8 cellular contexts compared by ENCODE assay signal in the genomic region with DNA sequence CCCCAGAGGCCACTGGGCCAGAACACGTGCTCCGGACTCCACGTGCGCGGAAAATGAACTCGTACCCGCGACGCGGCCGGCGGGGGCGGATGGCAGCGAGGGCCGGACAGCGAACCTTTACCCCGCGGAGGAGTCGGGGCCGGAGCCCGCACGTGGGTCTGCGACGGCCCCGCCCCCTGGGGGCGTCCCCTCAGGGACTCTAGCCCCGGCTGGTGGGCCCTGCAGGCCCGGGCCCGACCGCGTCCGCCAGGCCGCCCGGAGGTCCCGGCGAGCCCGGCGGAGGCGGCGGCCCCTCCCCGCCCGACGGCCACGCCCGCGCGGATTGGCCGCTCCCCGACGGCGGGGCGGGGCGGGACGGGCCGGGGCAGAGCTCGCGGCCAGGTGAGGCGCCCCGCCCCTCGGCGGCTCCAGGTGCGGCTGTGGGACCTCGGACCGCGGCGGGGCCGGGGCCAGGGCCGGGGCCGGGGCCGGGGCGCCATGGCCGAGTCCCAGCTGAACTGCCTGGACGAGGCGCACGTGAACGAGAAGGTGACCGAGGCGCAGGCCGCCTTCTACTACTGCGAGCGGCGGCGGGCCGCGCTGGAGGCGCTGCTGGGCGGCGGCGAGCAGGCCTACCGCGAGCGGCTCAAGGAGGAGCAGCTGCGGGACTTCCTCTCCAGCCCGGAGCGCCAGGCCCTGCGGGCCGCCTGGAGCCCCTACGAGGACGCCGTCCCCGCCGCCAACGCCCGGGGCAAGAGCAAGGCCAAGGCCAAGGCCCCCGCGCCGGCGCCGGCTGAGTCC. TPM values are rescaled to one million over a fixed set of nuclear protein-coding genes. Genes with fewer than 3 reads are reported as not detected.
DNase-seq lines count a peak whose midpoint lies in the region; ATAC-seq lines count a peak whose summit lies in the region.

A gene (plus strand): TSS at position 389 of the 780 bp plus-strand sequence. CDS start 89 bp downstream, at position 478.

- ATAC-seq in HG03571 (IDR thresholded peaks at IDR 0.05; ENCODE audit: unreplicated experiment) (no peak), HG03460 (IDR thresholded peaks at IDR 0.05; ENCODE audit: unreplicated experiment) (no peak)

- peak; percentile 79 for DNase-seq in activated effector memory CD4-positive, alpha-beta T cell treated with anti-CD3 and anti-CD28 coated beads, Interleukin-2, amount 50 U/mL, for 16 hours
- no peak for DNase-seq in activated effector memory CD4-positive, alpha-beta T cell treated with Interleukin-2 at 50 U/mL for 16 hours
- peak; percentile 65 for DNase-seq in activated naive CD4-positive, alpha-beta T cell treated with anti-CD3 and anti-CD28 coated beads, Interleukin-2, amount 50 U/mL, for 16 hours
- DNase-seq in immature natural killer cell (peak; percentile 17 to 30 (median 27)), putamen (ENCODE audit: low spot score) (no peak)
- DNase-seq in stimulated activated naive CD4-positive, alpha-beta T cell treated with Interleukin-2 at 50 U/mL for 16 hours (lab: John Stamatoyannopoulos, UW) = peak; percentile 9

- peak within 1 kb of the TSS in 2 of 6 donors; percentile 55 to 69 for H3K27ac Mint-ChIP-seq in immature natural killer cell

- H3K4me1 Mint-ChIP-seq in immature natural killer cell = peaks cover 8 to 10% of the 10 kb centered on the region in 2 donors

- peak within 1 kb of the TSS; percentile 52 to 80 (median 69) for H3K4me3 Mint-ChIP-seq in immature natural killer cell

- peaks cover 8 to 26% (median 14%) of the 10 kb centered on the region in 3 donors for H3K27me3 Mint-ChIP-seq in immature natural killer cell (ENCODE audit: low read depth in 3 of 3)

- no peaks in the 10 kb centered on the region for H3K9me3 Mint-ChIP-seq in immature natural killer cell

- H3K36me3 Mint-ChIP-seq in immature natural killer cell = no peaks in the 10 kb centered on the region

RNA-seq across cellular contexts. Expression of the gene that starts here (rescaled TPM):
- not detected for polyA plus RNA-seq in immature natural killer cell

Comparison
In these comparisons a context has a peak if more than half of its experiments do, and no peak if none do; other contexts are left out.
1. DNase-seq: peak in activated effector memory CD4-positive, alpha-beta T cell treated with anti-CD3 and anti-CD28 coated beads, Interleukin-2, amount 50 U/mL, for 16 hours (single experiment), activated naive CD4-positive, alpha-beta T cell treated with anti-CD3 and anti-CD28 coated beads, Interleukin-2, amount 50 U/mL, for 16 hours (single experiment) and stimulated activated naive CD4-positive, alpha-beta T cell treated with Interleukin-2 at 50 U/mL for 16 hours (single experiment); none in activated effector memory CD4-positive, alpha-beta T cell treated with Interleukin-2 at 50 U/mL for 16 hours (single experiment) and putamen (single experiment).
2. Peak in DNase-seq in immature natural killer cell; RNA of the gene not detected or under 1 TPM.